ENCODE assay signal across 1 cellular context in genomic region chr14:95113476-95113875, GRCh38.
TF ChIP-seq lines count a peak whose summit lies in the region.

No MANE protein-coding gene starts in this region.

TF ChIP-seq in HepG2, 621 proteins besides CTCF, POLR2A, EP300 and RAD21 (continued from another document):
- no peak for TF ChIP-seq PREB (CRISPR knock-in tag; IDR thresholded peaks at IDR 0.05)
- TF ChIP-seq ZNF570 (CRISPR knock-in tag; IDR thresholded peaks at IDR 0.05; ENCODE audit: borderline replicate concordance): no peak
- TF ChIP-seq EEA1 (CRISPR knock-in tag; IDR thresholded peaks at IDR 0.05; ENCODE audit: borderline replicate concordance): no peak
- TF ChIP-seq ZNF281 (CRISPR knock-in tag; IDR thresholded peaks at IDR 0.05; ENCODE audit: borderline replicate concordance): no peak
- no peak for TF ChIP-seq CBFB (CRISPR knock-in tag; IDR thresholded peaks at IDR 0.05)
- no peak for TF ChIP-seq NFE2L1 (CRISPR knock-in tag; IDR thresholded peaks at IDR 0.05; ENCODE audit: borderline replicate concordance)
- TF ChIP-seq NFIC (IDR thresholded peaks at IDR 0.05; ENCODE audit: low read length): no peak
- TF ChIP-seq ETS1 (CRISPR knock-in tag; IDR thresholded peaks at IDR 0.05): no peak
- no peak for TF ChIP-seq ZNF292 (CRISPR knock-in tag; IDR thresholded peaks at IDR 0.05; ENCODE audit: borderline replicate concordance, low read depth)
- no peak for TF ChIP-seq ZFY (CRISPR knock-in tag; IDR thresholded peaks at IDR 0.05)
- no peak for TF ChIP-seq CHD4 (IDR thresholded peaks at IDR 0.05; ENCODE audit: borderline replicate concordance, low read length)
- TF ChIP-seq POLR2AphosphoS5 (IDR thresholded peaks at IDR 0.05; ENCODE audit: low read depth, low read length): no peak
- TF ChIP-seq, protein P1, sequence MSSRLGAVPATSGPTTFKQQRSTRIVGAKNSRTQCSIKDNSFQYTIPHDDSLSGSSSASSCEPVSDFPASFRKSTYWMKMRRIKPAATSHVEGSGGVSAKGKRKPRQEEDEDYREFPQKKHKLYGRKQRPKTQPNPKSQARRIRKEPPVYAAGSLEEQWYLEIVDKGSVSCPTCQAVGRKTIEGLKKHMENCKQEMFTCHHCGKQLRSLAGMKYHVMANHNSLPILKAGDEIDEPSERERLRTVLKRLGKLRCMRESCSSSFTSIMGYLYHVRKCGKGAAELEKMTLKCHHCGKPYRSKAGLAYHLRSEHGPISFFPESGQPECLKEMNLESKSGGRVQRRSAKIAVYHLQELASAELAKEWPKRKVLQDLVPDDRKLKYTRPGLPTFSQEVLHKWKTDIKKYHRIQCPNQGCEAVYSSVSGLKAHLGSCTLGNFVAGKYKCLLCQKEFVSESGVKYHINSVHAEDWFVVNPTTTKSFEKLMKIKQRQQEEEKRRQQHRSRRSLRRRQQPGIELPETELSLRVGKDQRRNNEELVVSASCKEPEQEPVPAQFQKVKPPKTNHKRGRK (CRISPR knock-in tag; IDR thresholded peaks at IDR 0.05): no peak
- TF ChIP-seq ZNF138 (CRISPR knock-in tag; IDR thresholded peaks at IDR 0.05; ENCODE audit: low read depth): no peak
- no peak for TF ChIP-seq MEF2D (CRISPR knock-in tag; IDR thresholded peaks at IDR 0.05)
TF ChIP-seq in HepG2: peak in this region for 0.
